ENCODE assay signal across 8 cellular contexts in genomic region chr6:11538049-11538798, GRCh38. TPM values are rescaled to one million over a fixed set of nuclear protein-coding genes. Genes with fewer than 3 reads are reported as not detected.
DNase-seq lines count a peak whose midpoint lies in the region; ATAC-seq and TF ChIP-seq lines count a peak whose summit lies in the region.

No MANE protein-coding gene starts in this region.

- H3K27me3 ChIP-seq in neural cell (ENCODE audit: insufficient read depth, low read depth, low read length) = no peaks in the 10 kb centered on the region

- WGBS in urinary bladder = under 1% methylated on average over 73 of the region's 74 CpGs

- H3K27ac ChIP-seq in neural cell (ENCODE audit: low read length) (peak overlapping the region; percentile 59), urinary bladder (ENCODE audit: low read depth) (no peak overlapping the region)

- H3K27me3 Mint-ChIP-seq in activated T-helper 17 cell treated with anti-CD3 and anti-CD28 coated beads, Interleukin-2, amount 50 U/mL, for 72 hours = no peaks in the 10 kb centered on the region

- no peak for TF ChIP-seq EP300 in neural cell (conservative IDR thresholded peaks at IDR 0.05; ENCODE audit: poor library complexity, severe bottlenecking)

- peak overlapping the region; percentile 84 for H3K9ac ChIP-seq in neural cell (ENCODE audit: low read length)

- peaks cover 7% of the 10 kb centered on the region for H3K4me1 Mint-ChIP-seq in activated T-helper 17 cell treated with anti-CD3 and anti-CD28 coated beads, Interleukin-2, amount 50 U/mL, for 72 hours

- no peaks in the 10 kb centered on the region for H3K9me3 Mint-ChIP-seq in activated T-helper 17 cell treated with anti-CD3 and anti-CD28 coated beads, Interleukin-2, amount 50 U/mL, for 72 hours

- no peaks in the 10 kb centered on the region for H3K9me2 ChIP-seq in neural cell (ENCODE audit: insufficient read depth, low read length)

- TF ChIP-seq CTCF in fibroblast of villous mesenchyme (IDR thresholded peaks at IDR 0.05; ENCODE audit: insufficient read depth, low read depth, low read length) (no peak), neural cell (IDR thresholded peaks at IDR 0.05; ENCODE audit: poor library complexity, severe bottlenecking) (no peak)

- no peak overlapping the region for H3K27ac Mint-ChIP-seq in activated T-helper 17 cell treated with anti-CD3 and anti-CD28 coated beads, Interleukin-2, amount 50 U/mL, for 72 hours

- H3F3A ChIP-seq in neural cell (ENCODE audit: insufficient read depth, low read length, poor library complexity, severe bottlenecking) = no peaks in the 10 kb centered on the region

- peak overlapping the region; percentile 71 for H3K4me3 Mint-ChIP-seq in activated T-helper 17 cell treated with anti-CD3 and anti-CD28 coated beads, Interleukin-2, amount 50 U/mL, for 72 hours

- peak; percentile 0 for ATAC-seq in HG02798 (IDR thresholded peaks at IDR 0.05; ENCODE audit: poor library complexity, unreplicated experiment)
- peak; percentile 13 for ATAC-seq in activated T-helper 17 cell treated with anti-CD3 and anti-CD28 coated beads, Interleukin-2, amount 50 U/mL, for 72 hours (replicated peaks)

- H2AFZ ChIP-seq in neural cell (ENCODE audit: low read depth, low read length) = no peak overlapping the region

- TF ChIP-seq RAD21 in neural cell (conservative IDR thresholded peaks at IDR 0.05) = no peak

- H3K4me3 ChIP-seq in fibroblast of villous mesenchyme (ENCODE audit: low read depth, low read length) (peak overlapping the region; percentile 61), neural cell (ENCODE audit: low read length) (peak overlapping the region; percentile 87), urinary bladder (ENCODE audit: low read depth, low read length) (peak overlapping the region; percentile 96)

- H3K36me3 ChIP-seq in neural cell (ENCODE audit: insufficient read depth, low read length) (no peaks in the 10 kb centered on the region), urinary bladder (ENCODE audit: insufficient read depth) (no peaks in the 10 kb centered on the region)

- no peaks in the 10 kb centered on the region for H3K36me3 Mint-ChIP-seq in activated T-helper 17 cell treated with anti-CD3 and anti-CD28 coated beads, Interleukin-2, amount 50 U/mL, for 72 hours (ENCODE audit: low read depth)

- H3K9me3 ChIP-seq in neural cell (ENCODE audit: low read length) = no peaks in the 10 kb centered on the region

- peak overlapping the region; percentile 86 for H3K4me2 ChIP-seq in neural cell (ENCODE audit: low read length)

- DNase-seq in NCI-H524 (lab: John Stamatoyannopoulos, UW) = peak; percentile 30 to 57
- no peak for DNase-seq in NCI-H524 treated with DMSO at 0.1 percent for 48 hours (lab: John Stamatoyannopoulos, UW)
- DNase-seq in NCI-H526 (lab: John Stamatoyannopoulos, UW) = peak; percentile 9 to 76
- no peak for DNase-seq in fibroblast of villous mesenchyme (ENCODE audit: low read depth)

- no peaks in the 10 kb centered on the region for H4K20me1 ChIP-seq in neural cell (ENCODE audit: insufficient read depth)

- H3K4me1 ChIP-seq in urinary bladder (ENCODE audit: insufficient read depth) = no peaks in the 10 kb centered on the region

- H3K79me2 ChIP-seq in neural cell (replicated peaks; ENCODE audit: insufficient read depth, low read length) = peaks cover 49% of the 10 kb centered on the region

TF ChIP-seq in neural cell, 6 proteins besides CTCF, POLR2A, EP300 and RAD21:
- TF ChIP-seq SMC3 (conservative IDR thresholded peaks at IDR 0.05; ENCODE audit: poor library complexity) (no peak), MXI1 (conservative IDR thresholded peaks at IDR 0.05; ENCODE audit: poor library complexity, severe bottlenecking) (peak; percentile 21), EZH2 (IDR thresholded peaks at IDR 0.05; ENCODE audit: borderline replicate concordance, insufficient read depth, low read length, poor library complexity, severe bottlenecking) (no peak), POLR2AphosphoS5 (IDR thresholded peaks at IDR 0.05) (peak; percentile 9), TAF1 (IDR thresholded peaks at IDR 0.05; ENCODE audit: low read depth) (no peak)
- TF ChIP-seq, protein P1, sequence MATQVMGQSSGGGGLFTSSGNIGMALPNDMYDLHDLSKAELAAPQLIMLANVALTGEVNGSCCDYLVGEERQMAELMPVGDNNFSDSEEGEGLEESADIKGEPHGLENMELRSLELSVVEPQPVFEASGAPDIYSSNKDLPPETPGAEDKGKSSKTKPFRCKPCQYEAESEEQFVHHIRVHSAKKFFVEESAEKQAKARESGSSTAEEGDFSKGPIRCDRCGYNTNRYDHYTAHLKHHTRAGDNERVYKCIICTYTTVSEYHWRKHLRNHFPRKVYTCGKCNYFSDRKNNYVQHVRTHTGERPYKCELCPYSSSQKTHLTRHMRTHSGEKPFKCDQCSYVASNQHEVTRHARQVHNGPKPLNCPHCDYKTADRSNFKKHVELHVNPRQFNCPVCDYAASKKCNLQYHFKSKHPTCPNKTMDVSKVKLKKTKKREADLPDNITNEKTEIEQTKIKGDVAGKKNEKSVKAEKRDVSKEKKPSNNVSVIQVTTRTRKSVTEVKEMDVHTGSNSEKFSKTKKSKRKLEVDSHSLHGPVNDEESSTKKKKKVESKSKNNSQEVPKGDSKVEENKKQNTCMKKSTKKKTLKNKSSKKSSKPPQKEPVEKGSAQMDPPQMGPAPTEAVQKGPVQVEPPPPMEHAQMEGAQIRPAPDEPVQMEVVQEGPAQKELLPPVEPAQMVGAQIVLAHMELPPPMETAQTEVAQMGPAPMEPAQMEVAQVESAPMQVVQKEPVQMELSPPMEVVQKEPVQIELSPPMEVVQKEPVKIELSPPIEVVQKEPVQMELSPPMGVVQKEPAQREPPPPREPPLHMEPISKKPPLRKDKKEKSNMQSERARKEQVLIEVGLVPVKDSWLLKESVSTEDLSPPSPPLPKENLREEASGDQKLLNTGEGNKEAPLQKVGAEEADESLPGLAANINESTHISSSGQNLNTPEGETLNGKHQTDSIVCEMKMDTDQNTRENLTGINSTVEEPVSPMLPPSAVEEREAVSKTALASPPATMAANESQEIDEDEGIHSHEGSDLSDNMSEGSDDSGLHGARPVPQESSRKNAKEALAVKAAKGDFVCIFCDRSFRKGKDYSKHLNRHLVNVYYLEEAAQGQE (IDR thresholded peaks at IDR 0.05; ENCODE audit: borderline replicate concordance) = no peak

RNA-seq across cellular contexts. Expression of gene TMEM170B, which starts 0.7 kb away (rescaled TPM):
- under 1 TPM; 0.69 TPM for total RNA-seq in activated T-helper 17 cell treated with anti-CD3 and anti-CD28 coated beads, Interleukin-2, amount 50 U/mL, for 72 hours
- total RNA-seq in fibroblast of villous mesenchyme (2.3 and 2.6 TPM in 2 replicates), urinary bladder (11.2 TPM)
- polyA plus RNA-seq in neural cell (25.6 and 29.1 TPM in 2 replicates), urinary bladder (2.7 TPM)
- polyA minus RNA-seq in neural cell = 67.0 and 77.2 TPM in 2 replicates

Comparison
In these comparisons a context has a peak if more than half of its experiments do, and no peak if none do; other contexts are left out.
1. DNase-seq: peak in NCI-H524 (2 of 2) and NCI-H526 (2 of 2); none in NCI-H524 treated with DMSO at 0.1 percent for 48 hours (single experiment) and fibroblast of villous mesenchyme (single experiment).
2. Peak in every context shown above with its lines, with median percentiles within 50 percentile points of each other: H3K4me3 ChIP-seq.